ENCODE assay signal across 2 cellular contexts in the genomic region with DNA sequence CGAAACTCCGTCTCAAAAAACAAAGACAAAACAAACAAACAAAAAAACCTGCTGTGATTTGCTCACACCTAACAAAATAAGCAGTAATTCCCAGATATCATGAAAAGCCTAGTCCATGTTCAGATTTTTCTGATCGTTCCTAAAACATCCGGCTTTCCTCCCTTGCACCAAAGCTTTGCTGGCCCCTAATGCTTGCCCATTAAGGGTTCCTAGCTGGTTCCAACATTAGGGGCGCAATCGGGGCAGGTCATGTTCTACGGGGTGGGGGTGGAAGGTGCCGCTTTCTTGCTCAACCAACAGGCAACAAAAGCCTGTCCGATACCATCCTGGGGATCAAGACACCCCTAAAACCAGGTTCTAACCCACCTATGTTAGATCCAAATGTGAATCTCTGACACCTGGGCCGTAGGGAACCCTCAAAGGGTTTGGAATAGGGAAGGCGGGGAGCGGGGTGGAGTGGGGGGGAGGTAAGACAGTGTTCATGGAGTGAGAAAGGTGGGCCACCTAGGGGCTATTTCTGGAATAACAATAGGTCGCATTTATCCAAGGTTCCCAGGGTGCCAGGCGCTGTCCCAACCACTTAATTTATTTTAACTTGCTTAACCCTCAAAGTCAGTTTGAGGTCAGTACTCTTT.
A peak's percentile ranks its signal among the peaks of the same experiment; 100 is the strongest.
TF ChIP-seq lines count a peak whose summit lies in the region.

No MANE protein-coding gene starts in this region.

TF ChIP-seq in WTC11, 78 proteins besides CTCF, POLR2A, EP300 and RAD21:
- TF ChIP-seq ELF4 (CRISPR knock-in tag; IDR thresholded peaks at IDR 0.05; ENCODE audit: low read depth), result no peak
- TF ChIP-seq, protein P1, sequence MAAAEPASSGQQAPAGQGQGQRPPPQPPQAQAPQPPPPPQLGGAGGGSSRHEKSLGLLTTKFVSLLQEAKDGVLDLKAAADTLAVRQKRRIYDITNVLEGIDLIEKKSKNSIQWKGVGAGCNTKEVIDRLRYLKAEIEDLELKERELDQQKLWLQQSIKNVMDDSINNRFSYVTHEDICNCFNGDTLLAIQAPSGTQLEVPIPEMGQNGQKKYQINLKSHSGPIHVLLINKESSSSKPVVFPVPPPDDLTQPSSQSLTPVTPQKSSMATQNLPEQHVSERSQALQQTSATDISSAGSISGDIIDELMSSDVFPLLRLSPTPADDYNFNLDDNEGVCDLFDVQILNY (CRISPR knock-in tag; IDR thresholded peaks at IDR 0.05), result no peak
- TF ChIP-seq NR1H2 (CRISPR knock-in tag; IDR thresholded peaks at IDR 0.05), result no peak
- no peak for TF ChIP-seq NFATC4 (CRISPR knock-in tag; IDR thresholded peaks at IDR 0.05)
- TF ChIP-seq ZNF423 (CRISPR knock-in tag; IDR thresholded peaks at IDR 0.05), result no peak
- TF ChIP-seq ETV6 (CRISPR knock-in tag; IDR thresholded peaks at IDR 0.05), result no peak
- no peak for TF ChIP-seq GABPB1 (CRISPR knock-in tag; IDR thresholded peaks at IDR 0.05)
- no peak for TF ChIP-seq ZNF671 (CRISPR knock-in tag; IDR thresholded peaks at IDR 0.05)
- TF ChIP-seq, protein P2, sequence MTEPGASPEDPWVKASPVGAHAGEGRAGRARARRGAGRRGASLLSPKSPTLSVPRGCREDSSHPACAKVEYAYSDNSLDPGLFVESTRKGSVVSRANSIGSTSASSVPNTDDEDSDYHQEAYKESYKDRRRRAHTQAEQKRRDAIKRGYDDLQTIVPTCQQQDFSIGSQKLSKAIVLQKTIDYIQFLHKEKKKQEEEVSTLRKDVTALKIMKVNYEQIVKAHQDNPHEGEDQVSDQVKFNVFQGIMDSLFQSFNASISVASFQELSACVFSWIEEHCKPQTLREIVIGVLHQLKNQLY (CRISPR knock-in tag; IDR thresholded peaks at IDR 0.05), result no peak
- TF ChIP-seq SOX15 (CRISPR knock-in tag; IDR thresholded peaks at IDR 0.05), result no peak
- TF ChIP-seq, protein P3, sequence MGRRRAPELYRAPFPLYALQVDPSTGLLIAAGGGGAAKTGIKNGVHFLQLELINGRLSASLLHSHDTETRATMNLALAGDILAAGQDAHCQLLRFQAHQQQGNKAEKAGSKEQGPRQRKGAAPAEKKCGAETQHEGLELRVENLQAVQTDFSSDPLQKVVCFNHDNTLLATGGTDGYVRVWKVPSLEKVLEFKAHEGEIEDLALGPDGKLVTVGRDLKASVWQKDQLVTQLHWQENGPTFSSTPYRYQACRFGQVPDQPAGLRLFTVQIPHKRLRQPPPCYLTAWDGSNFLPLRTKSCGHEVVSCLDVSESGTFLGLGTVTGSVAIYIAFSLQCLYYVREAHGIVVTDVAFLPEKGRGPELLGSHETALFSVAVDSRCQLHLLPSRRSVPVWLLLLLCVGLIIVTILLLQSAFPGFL (CRISPR knock-in tag; IDR thresholded peaks at IDR 0.05; ENCODE audit: borderline replicate concordance), result no peak
- no peak for TF ChIP-seq RORB (CRISPR knock-in tag; IDR thresholded peaks at IDR 0.05)
- TF ChIP-seq ZNF219 (CRISPR knock-in tag; IDR thresholded peaks at IDR 0.05; ENCODE audit: borderline replicate concordance), result no peak
- no peak for TF ChIP-seq ZNF263 (CRISPR knock-in tag; IDR thresholded peaks at IDR 0.05; ENCODE audit: low read depth)

TF ChIP-seq in HepG2, 621 proteins besides CTCF, POLR2A, EP300 and RAD21:
- TF ChIP-seq SMC3 (IDR thresholded peaks at IDR 0.05; ENCODE audit: low read length) (peak; percentile 51), ZNF749 (CRISPR knock-in tag; IDR thresholded peaks at IDR 0.05; ENCODE audit: borderline replicate concordance) (no peak), XRCC5 (optimal IDR thresholded peaks at IDR 0.05; ENCODE audit: low read length) (no peak), ZNF879 (CRISPR knock-in tag; IDR thresholded peaks at IDR 0.05) (no peak), ZZZ3 (CRISPR knock-in tag; IDR thresholded peaks at IDR 0.05; ENCODE audit: borderline replicate concordance) (no peak), SIX4 (CRISPR knock-in tag; IDR thresholded peaks at IDR 0.05) (no peak), STAG1 (CRISPR knock-in tag; IDR thresholded peaks at IDR 0.05) (peak; percentile 58), ETV6 (CRISPR knock-in tag; conservative IDR thresholded peaks at IDR 0.05) (no peak)
- TF ChIP-seq, protein P4, sequence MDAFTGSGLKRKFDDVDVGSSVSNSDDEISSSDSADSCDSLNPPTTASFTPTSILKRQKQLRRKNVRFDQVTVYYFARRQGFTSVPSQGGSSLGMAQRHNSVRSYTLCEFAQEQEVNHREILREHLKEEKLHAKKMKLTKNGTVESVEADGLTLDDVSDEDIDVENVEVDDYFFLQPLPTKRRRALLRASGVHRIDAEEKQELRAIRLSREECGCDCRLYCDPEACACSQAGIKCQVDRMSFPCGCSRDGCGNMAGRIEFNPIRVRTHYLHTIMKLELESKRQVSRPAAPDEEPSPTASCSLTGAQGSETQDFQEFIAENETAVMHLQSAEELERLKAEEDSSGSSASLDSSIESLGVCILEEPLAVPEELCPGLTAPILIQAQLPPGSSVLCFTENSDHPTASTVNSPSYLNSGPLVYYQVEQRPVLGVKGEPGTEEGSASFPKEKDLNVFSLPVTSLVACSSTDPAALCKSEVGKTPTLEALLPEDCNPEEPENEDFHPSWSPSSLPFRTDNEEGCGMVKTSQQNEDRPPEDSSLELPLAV (CRISPR knock-in tag; conservative IDR thresholded peaks at IDR 0.05; ENCODE audit: low read depth), result no peak
- TF ChIP-seq, protein P5, sequence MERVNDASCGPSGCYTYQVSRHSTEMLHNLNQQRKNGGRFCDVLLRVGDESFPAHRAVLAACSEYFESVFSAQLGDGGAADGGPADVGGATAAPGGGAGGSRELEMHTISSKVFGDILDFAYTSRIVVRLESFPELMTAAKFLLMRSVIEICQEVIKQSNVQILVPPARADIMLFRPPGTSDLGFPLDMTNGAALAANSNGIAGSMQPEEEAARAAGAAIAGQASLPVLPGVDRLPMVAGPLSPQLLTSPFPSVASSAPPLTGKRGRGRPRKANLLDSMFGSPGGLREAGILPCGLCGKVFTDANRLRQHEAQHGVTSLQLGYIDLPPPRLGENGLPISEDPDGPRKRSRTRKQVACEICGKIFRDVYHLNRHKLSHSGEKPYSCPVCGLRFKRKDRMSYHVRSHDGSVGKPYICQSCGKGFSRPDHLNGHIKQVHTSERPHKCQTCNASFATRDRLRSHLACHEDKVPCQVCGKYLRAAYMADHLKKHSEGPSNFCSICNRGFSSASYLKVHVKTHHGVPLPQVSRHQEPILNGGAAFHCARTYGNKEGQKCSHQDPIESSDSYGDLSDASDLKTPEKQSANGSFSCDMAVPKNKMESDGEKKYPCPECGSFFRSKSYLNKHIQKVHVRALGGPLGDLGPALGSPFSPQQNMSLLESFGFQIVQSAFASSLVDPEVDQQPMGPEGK (CRISPR knock-in tag; IDR thresholded peaks at IDR 0.05), result peak; percentile 33; the same call in 1 of the 2 replicates
- TF ChIP-seq, protein P6, sequence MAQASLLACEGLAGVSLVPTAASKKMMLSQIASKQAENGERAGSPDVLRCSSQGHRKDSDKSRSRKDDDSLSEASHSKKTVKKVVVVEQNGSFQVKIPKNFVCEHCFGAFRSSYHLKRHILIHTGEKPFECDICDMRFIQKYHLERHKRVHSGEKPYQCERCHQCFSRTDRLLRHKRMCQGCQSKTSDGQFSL (CRISPR knock-in tag; IDR thresholded peaks at IDR 0.05), result peak; percentile 93
TF ChIP-seq in HepG2: peak in this region for 4.
